Comparison of ENCODE assay signal across 8 cellular contexts in the genomic region with DNA sequence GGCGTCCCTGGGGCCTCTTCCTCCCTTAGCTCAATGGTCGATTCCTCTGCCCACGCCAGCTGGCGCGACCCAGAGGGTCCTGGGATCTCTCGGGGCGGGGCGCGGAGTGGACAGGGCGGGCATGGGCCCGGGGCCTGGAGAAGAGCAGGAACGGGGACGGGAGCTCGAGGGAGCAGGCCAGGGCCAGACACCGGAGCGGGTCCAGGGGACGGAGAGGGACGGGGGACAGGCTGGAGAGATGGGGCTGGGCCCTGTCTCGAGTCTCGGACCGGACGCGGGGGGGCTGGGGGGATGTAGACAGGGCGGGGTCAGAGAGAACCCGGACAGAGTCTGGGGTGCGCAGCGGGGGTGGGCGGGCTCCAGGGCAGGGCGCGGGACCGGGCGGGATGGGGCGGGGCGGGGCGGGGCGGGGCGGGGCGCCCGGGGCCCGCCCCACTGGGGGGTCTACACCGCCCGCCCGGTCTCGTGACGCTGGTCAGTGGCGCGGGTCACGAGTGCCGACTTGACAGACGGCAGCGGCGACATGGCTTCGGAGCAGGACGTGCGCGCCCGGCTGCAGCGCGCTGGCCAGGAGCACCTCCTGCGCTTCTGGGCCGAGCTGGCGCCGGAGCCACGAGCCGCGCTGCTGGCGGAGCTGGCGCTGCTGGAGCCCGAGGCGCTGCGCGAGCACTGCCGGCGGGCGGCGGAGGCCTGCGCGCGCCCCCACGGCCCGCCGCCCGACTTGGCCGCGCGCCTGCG. TPM values are rescaled to one million over a fixed set of nuclear protein-coding genes. Genes with fewer than 3 reads are reported as not detected.
DNase-seq lines count a peak whose midpoint lies in the region; ATAC-seq and FAIRE-seq lines count a peak whose summit lies in the region.

A gene with protein sequence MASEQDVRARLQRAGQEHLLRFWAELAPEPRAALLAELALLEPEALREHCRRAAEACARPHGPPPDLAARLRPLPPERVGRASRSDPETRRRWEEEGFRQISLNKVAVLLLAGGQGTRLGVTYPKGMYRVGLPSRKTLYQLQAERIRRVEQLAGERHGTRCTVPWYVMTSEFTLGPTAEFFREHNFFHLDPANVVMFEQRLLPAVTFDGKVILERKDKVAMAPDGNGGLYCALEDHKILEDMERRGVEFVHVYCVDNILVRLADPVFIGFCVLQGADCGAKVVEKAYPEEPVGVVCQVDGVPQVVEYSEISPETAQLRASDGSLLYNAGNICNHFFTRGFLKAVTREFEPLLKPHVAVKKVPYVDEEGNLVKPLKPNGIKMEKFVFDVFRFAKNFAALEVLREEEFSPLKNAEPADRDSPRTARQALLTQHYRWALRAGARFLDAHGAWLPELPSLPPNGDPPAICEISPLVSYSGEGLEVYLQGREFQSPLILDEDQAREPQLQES (plus strand): TSS at position 508 of the 738 bp plus-strand sequence. CDS start 16 bp downstream, at position 524.

- H3K4me1 ChIP-seq in small intestine (ENCODE audit: control insufficient read depth in 2 of 2, insufficient read depth in 1 of 2, low read depth in 1 of 2, low read length in 1 of 2) = peaks cover 4 to 6% of the 10 kb centered on the region in 2 donors

- H3K36me3 ChIP-seq in small intestine (ENCODE audit: control insufficient read depth in 2 of 2, insufficient read depth in 2 of 2, low read length in 2 of 2) = no peaks in the 10 kb centered on the region

- 3 to 6% (median 3%) methylated on average over 22 to 87 of the region's 87 CpGs for WGBS in small intestine, 3 donors

- FAIRE-seq in HTR-8/SVneo (lab: Jason Lieb, UNC) = peak; percentile 79
- FAIRE-seq in small intestine (lab: Jason Lieb, UNC) = no peak

- peak within 1 kb of the TSS; percentile 88 for H3K27ac ChIP-seq in caudate nucleus (ENCODE audit: low read depth, low read length)
- peak within 1 kb of the TSS; percentile 24 to 64 for H3K27ac ChIP-seq in small intestine (ENCODE audit: low read depth in 1 of 2, low read length in 1 of 2)

- peak within 1 kb of the TSS; percentile 64 to 65 for H3K4me3 ChIP-seq in small intestine (ENCODE audit: low read depth in 1 of 2, low read length in 2 of 2)

- no peaks in the 10 kb centered on the region for H3K9me3 ChIP-seq in small intestine (ENCODE audit: control insufficient read depth, low read depth)

- peak; percentile 89 for DNase-seq in AG08396 (ENCODE audit: low spot score)
- DNase-seq in HTR-8/SVneo (ENCODE audit: insufficient read length, low spot score) = peak; percentile 56
- peak; percentile 49 for DNase-seq in T-helper 22 cell (ENCODE audit: low read depth)
- peak in 57 of 61 donors; percentile 30 to 90 (median 73) for DNase-seq in caudate nucleus (lab: John Stamatoyannopoulos, UW)
- DNase-seq in inferior parietal cortex (ENCODE audit: extremely low spot score) = peak; percentile 66
- DNase-seq in small intestine = peak; percentile 45

- no peaks in the 10 kb centered on the region for H3K27me3 ChIP-seq in small intestine (ENCODE audit: control insufficient read depth in 2 of 2, insufficient read depth in 2 of 2, low read length in 2 of 2)

- ATAC-seq in GM18907 (IDR thresholded peaks at IDR 0.05; ENCODE audit: unreplicated experiment) (peak; percentile 42), HG02610 (IDR thresholded peaks at IDR 0.05; ENCODE audit: unreplicated experiment) (no peak)

RNA-seq across cellular contexts. Expression of the gene that starts here (rescaled TPM):
- polyA plus RNA-seq in small intestine = 1 to 10 TPM in 2 of 3 donors, under 1 TPM in 1; 0.89 to 6.2 (median 4.3) TPM
